In genomic region chr1:151060241-151061011, GRCh38 we compare ENCODE assay signal across 8 cellular contexts. TPM values are rescaled to one million over a fixed set of nuclear protein-coding genes. Genes with fewer than 3 reads are reported as not detected.
A peak's percentile ranks its signal among the peaks of the same experiment; 100 is the strongest.
DNase-seq lines count a peak whose midpoint lies in the region; ATAC-seq lines count a peak whose summit lies in the region.

A gene with protein sequence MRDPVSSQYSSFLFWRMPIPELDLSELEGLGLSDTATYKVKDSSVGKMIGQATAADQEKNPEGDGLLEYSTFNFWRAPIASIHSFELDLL (plus strand): TSS chr1:151060397. CDS start chr1:151067225, 6,828 bp downstream.

- peak within 1 kb of the TSS; percentile 61 for H2BK120ac ChIP-seq in neuronal stem cell (ENCODE audit: low read depth, low read length)

- H4K20me1 ChIP-seq in GM23248 (ENCODE audit: insufficient read depth): peaks cover 4% of the 10 kb centered on the region; the same call in 1 of the 2 replicates

- H2AK5ac ChIP-seq in neuronal stem cell (ENCODE audit: low read depth, low read length): peak within 1 kb of the TSS; percentile 18

- peak within 1 kb of the TSS; percentile 99 for H3K23ac ChIP-seq in neuronal stem cell (ENCODE audit: low read depth, low read length, poor library complexity)

- H3K14ac ChIP-seq in neuronal stem cell (ENCODE audit: low read length): peak within 1 kb of the TSS; percentile 98

- peak within 1 kb of the TSS; percentile 75 for H2BK15ac ChIP-seq in neuronal stem cell (ENCODE audit: low read length)

- in situ Hi-C loops in ACHN (cut with HindIII; ENCODE audit: low pct_ligation_motif_present, low pct_unique_long_range_greater_than_20kb, low sequenced_read_pairs) (no loop called here), GM23248 (cut with MboI) (no loop called here)

- no peak within 1 kb of the TSS for H2BK12ac ChIP-seq in neuronal stem cell (ENCODE audit: low read length)

- H3K27ac ChIP-seq in GM23248: peak within 1 kb of the TSS; percentile 74
- peak within 1 kb of the TSS; percentile 83 for H3K27ac ChIP-seq in adipose tissue (ENCODE audit: low read depth, low read length)
- H3K27ac ChIP-seq in neuronal stem cell (replicated peaks; ENCODE audit: low read length): peak within 1 kb of the TSS; percentile 88

- no peak for ATAC-seq in GM21723 (IDR thresholded peaks at IDR 0.05; ENCODE audit: unreplicated experiment)

- 1 to 3% methylated on average over 12 to 13 of the region's 13 CpGs for WGBS in GM23248 (ENCODE audit: low coverage in 1 of 2, low lambda C conversion rate in 2 of 2, missing lambda C conversion rate in 2 of 2), 2 experiments
- 2 to 6% (median 4%) methylated on average over 13 of the region's 13 CpGs for WGBS in adipose tissue, 3 donors
- no CpG with 5 or more reads among the region's 13 CpGs for WGBS in neuronal stem cell (ENCODE audit: extremely low coverage in 2 of 2, insufficient read length in 2 of 2, insufficient replicate concordance in 1 of 2), 2 donors

- H3K4me1 ChIP-seq in GM23248 (ENCODE audit: insufficient read depth) (peaks cover 46% of the 10 kb centered on the region), neuronal stem cell (ENCODE audit: control insufficient read depth in 2 of 2, insufficient read depth in 1 of 2, low read depth in 1 of 2, low read length in 2 of 2) (peaks cover 5 to 15% of the 10 kb centered on the region in 2 donors)

- H3K27me3 ChIP-seq in GM23248 (replicated peaks; ENCODE audit: insufficient read depth) (no peaks in the 10 kb centered on the region), neuronal stem cell (ENCODE audit: control insufficient read depth in 3 of 3, insufficient read depth in 3 of 3, low read depth in 1 of 3, low read length in 3 of 3) (no peaks in the 10 kb centered on the region)

- H3K4me3 ChIP-seq in GM23248 (peak within 1 kb of the TSS; percentile 90), neuronal stem cell (ENCODE audit: low read length in 2 of 2) (peak within 1 kb of the TSS; percentile 93 to 99)

- H4K8ac ChIP-seq in neuronal stem cell (ENCODE audit: low read depth, low read length): no peak within 1 kb of the TSS

- peak within 1 kb of the TSS; percentile 99 for H3K18ac ChIP-seq in neuronal stem cell (ENCODE audit: low read length)

- peak within 1 kb of the TSS; percentile 44 for H3K4ac ChIP-seq in neuronal stem cell (ENCODE audit: low read length)

- no peaks in the 10 kb centered on the region for H3K9me2 ChIP-seq in GM23248 (ENCODE audit: insufficient read depth)

- H3K36me3 ChIP-seq in GM23248 (ENCODE audit: low read depth) (peaks cover 6% of the 10 kb centered on the region; the same call in 1 of the 2 replicates), neuronal stem cell (replicated peaks in 1 of 2; ENCODE audit: control insufficient read depth in 2 of 2, insufficient read depth in 2 of 2, low read length in 2 of 2) (peaks cover 16 to 42% of the 10 kb centered on the region in 2 donors)

- H3K9ac ChIP-seq in GM23248 (peak within 1 kb of the TSS; percentile 92), neuronal stem cell (ENCODE audit: low read depth, low read length, poor library complexity) (peak within 1 kb of the TSS; percentile 99)

- peak; percentile 72 for DNase-seq in ACHN
- DNase-seq in GM23248: peak; percentile 72
- DNase-seq in NCI-H526 treated with DMSO at 0.1 percent for 48 hours (lab: John Stamatoyannopoulos, UW): peak; percentile 95
- DNase-seq in head of caudate nucleus: peak; percentile 44 to 87 (median 70)
- DNase-seq in neuronal stem cell (ENCODE audit: low spot score): peak; percentile 85
- DNase-seq in NK-92 treated with Interleukin-12 subunit alpha and Interleukin-12 subunit beta, amount 100 ng/mL, for 24 hours (lab: John Stamatoyannopoulos, UW): no peak

- peaks cover 91% of the 10 kb centered on the region for H3K79me2 ChIP-seq in GM23248 (ENCODE audit: insufficient read depth)

- H3K4me2 ChIP-seq in GM23248 (ENCODE audit: unreplicated experiment): peak within 1 kb of the TSS; percentile 97
- H3K4me2 ChIP-seq in neuronal stem cell (ENCODE audit: insufficient read depth, low read length, poor library complexity, severe bottlenecking): peak within 1 kb of the TSS; percentile 87

- H2AFZ ChIP-seq in GM23248 (peak within 1 kb of the TSS; percentile 91), neuronal stem cell (ENCODE audit: low read length) (peak within 1 kb of the TSS; percentile 97)

- peaks cover 13% of the 10 kb centered on the region for H3K79me1 ChIP-seq in neuronal stem cell (ENCODE audit: low read depth, low read length)

- no peaks in the 10 kb centered on the region for H3K9me3 ChIP-seq in GM23248 (ENCODE audit: low read depth)
- H3K9me3 ChIP-seq in neuronal stem cell (replicated peaks in 1 of 2; ENCODE audit: control insufficient read depth in 2 of 2, insufficient read depth in 1 of 2, low read depth in 1 of 2, low read length in 2 of 2): peaks cover 0 to 6% of the 10 kb centered on the region in 2 donors

- intact Hi-C loops in head of caudate nucleus (cut with DNase I): no loop called here

- peaks cover 18% of the 10 kb centered on the region for H3F3A ChIP-seq in GM23248 (ENCODE audit: insufficient read depth)

- peak within 1 kb of the TSS; percentile 79 for H2BK5ac ChIP-seq in neuronal stem cell (ENCODE audit: low read length)

- H4K91ac ChIP-seq in neuronal stem cell (ENCODE audit: low read depth, low read length, poor library complexity): peak within 1 kb of the TSS; percentile 27

RNA-seq across cellular contexts. Expression of the gene that starts here (rescaled TPM):
- 1.9 and 3.7 TPM in 2 replicates for total RNA-seq in GM23248 (2014; rRNA removed; shearing (Covaris generic))
- polyA plus RNA-seq in GM23248 (2016; fragmentation: Nextera tagmentation; extraction: Ambion mirVana): 7.3 and 7.7 TPM in 2 replicates
- polyA plus RNA-seq in adipose tissue: 1 to 10 TPM in 2 of 3 donors, under 1 TPM in 1; 0.38 to 7.2 (median 1.8) TPM
- polyA plus RNA-seq in neuronal stem cell (2013, experiment 1 of 2): 74.8 TPM
- 76.0 TPM for polyA plus RNA-seq in neuronal stem cell (2013, experiment 2 of 2)
